In the genomic region with DNA sequence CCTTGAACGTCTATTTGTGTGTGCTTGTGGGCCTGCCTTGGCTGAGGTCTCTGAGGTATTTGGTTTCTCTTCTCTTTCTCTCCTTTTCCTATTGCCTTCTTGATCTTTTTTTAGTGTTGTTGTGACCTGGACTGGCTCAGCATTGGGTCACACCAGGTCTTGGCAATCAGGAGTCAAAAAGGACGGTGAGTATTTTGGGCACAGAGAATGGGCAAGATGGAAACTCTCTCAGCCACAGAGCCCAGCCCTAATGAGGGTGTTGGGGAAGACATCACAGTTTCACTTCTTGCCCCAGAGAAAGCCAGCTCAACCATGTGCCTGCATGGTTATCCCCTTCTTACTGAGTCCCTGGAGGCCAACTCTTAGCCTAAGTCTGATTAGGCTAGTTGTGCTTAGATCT, we compare ENCODE assay signal across 12 cellular contexts. TPM values are rescaled to one million over a fixed set of nuclear protein-coding genes. Genes with fewer than 3 reads are reported as not detected.
DNase-seq lines count a peak whose midpoint lies in the region; ATAC-seq and TF ChIP-seq lines count a peak whose summit lies in the region.
"Had no signal": no experiment of that assay in that cellular context is flagged by ENCODE, and none has a peak within 500 bp of the region (broad histone marks: within the 10 kb centered on the region; RNA-seq: fewer than 3 reads in every experiment).

No MANE protein-coding gene starts in this region.

- H3K4me3 Mint-ChIP-seq in activated B cell treated with CpG ODN at 0.5 μM for 24 hours = peak overlapping the region; percentile 6
- H3K4me3 Mint-ChIP-seq: HFFc6 had no signal

- no peak overlapping the region for H3K27ac ChIP-seq in stomach

- CTCF ChIA-PET in activated B cell treated with CpG ODN at 0.5 μM for 24 hours (lab: Charles Lee) = interaction anchor here (1.2 to 1.8 kb wide), 3 partner anchors 12 to 104 kb away, joined by 3 to 5 read pairs (median 4); no protein-coding TSS in a partner anchor

- peak overlapping the region; percentile 87 for H3K27ac Mint-ChIP-seq in activated B cell treated with CpG ODN at 0.5 μM for 24 hours
- H3K27ac Mint-ChIP-seq: HFFc6 had no signal

- no peaks in the 10 kb centered on the region for H3K36me3 ChIP-seq in stomach

- H3K27me3 Mint-ChIP-seq in activated B cell treated with CpG ODN at 0.5 μM for 24 hours = no peaks in the 10 kb centered on the region

- H3K27me3 ChIP-seq in stomach = no peaks in the 10 kb centered on the region

- H3K4me3 ChIP-seq in stomach = no peak overlapping the region

- H3K4me1 Mint-ChIP-seq in activated B cell treated with CpG ODN at 0.5 μM for 24 hours = peaks cover 13% of the 10 kb centered on the region

- DNase-seq in activated B cell treated with CpG ODN at 0.5 μM for 24 hours = no peak
- no peak for DNase-seq in DMS79 treated with DMSO at 0.1 percent for 48 hours (lab: John Stamatoyannopoulos, UW)
- no peak for DNase-seq in NCI-H1105 (lab: John Stamatoyannopoulos, UW)
- no peak for DNase-seq in NCI-H146 (lab: John Stamatoyannopoulos, UW)
- DNase-seq in stomach = no peak
- DNase-seq: DMS53, HFFc6, retina, T-helper 9 cell had no signal

- no peak for TF ChIP-seq CTCF in activated B cell treated with CpG ODN at 0.5 μM for 24 hours (IDR thresholded peaks at IDR 0.05)
- TF ChIP-seq CTCF in stomach (IDR thresholded peaks at IDR 0.05) = no peak

- WGBS in stomach, 5 donors = 72 to 93% (median 86%) methylated on average over 2 of the region's 2 CpGs

- TF ChIP-seq POLR2A in stomach (IDR thresholded peaks at IDR 0.05) = no peak

- intact Hi-C loops in activated B cell treated with CpG ODN at 0.5 μM for 24 hours (cut with micrococcal nuclease) = loop anchor here (1.0 to 5.0 kb wide), 5 partner anchors 14 to 469 kb away; a partner anchor contains a TSS
- intact Hi-C loops in stomach (cut with DNase I; ENCODE audit: low total_unique reads) = loop anchor here (10.0 kb wide), 1 partner anchor 97 kb away; no protein-coding TSS in a partner anchor

- no peak for TF ChIP-seq EP300 in stomach (IDR thresholded peaks at IDR 0.05)

- H3K4me1 ChIP-seq in stomach = peaks cover 0 to 5% (median 0%) of the 10 kb centered on the region in 4 donors

- POLR2A ChIA-PET in activated B cell treated with CpG ODN at 0.5 μM for 24 hours (lab: Charles Lee) = interaction anchor here (0.9 to 2.1 kb wide), 5 partner anchors 13 to 103 kb away, joined by 3 to 28 read pairs (median 3); a partner anchor contains a TSS

- peak; percentile 92 for ATAC-seq in GM18502 (IDR thresholded peaks at IDR 0.05; ENCODE audit: poor library complexity, unreplicated experiment)
- peak; percentile 42 for ATAC-seq in GM19468 (IDR thresholded peaks at IDR 0.05; ENCODE audit: extremely low read depth, unreplicated experiment)
- peak; percentile 78 for ATAC-seq in HG03066 (IDR thresholded peaks at IDR 0.05; ENCODE audit: low read depth, unreplicated experiment)
- ATAC-seq in activated B cell treated with CpG ODN at 0.5 μM for 24 hours (ENCODE audit: low read depth) = peak; percentile 99

- no peaks in the 10 kb centered on the region for H3K9me3 Mint-ChIP-seq in activated B cell treated with CpG ODN at 0.5 μM for 24 hours
- H3K9me3 Mint-ChIP-seq: HFFc6 had no signal

- no peaks in the 10 kb centered on the region for H3K36me3 Mint-ChIP-seq in activated B cell treated with CpG ODN at 0.5 μM for 24 hours (ENCODE audit: low read depth)

- H3K9me3 ChIP-seq in stomach = no peaks in the 10 kb centered on the region

RNA-seq across cellular contexts. Expression of a gene that starts 13.7 kb away (rescaled TPM):
- total RNA-seq in activated B cell treated with CpG ODN at 0.5 μM for 24 hours = 31.6 and 35.9 TPM in 2 replicates
- total RNA-seq in stomach = 10 to 100 TPM in 3 of 5 donors, 1 to 10 TPM in 1, not detected in 1; 8.7 to 54.3 (median 12.7) TPM
- polyA plus RNA-seq in stomach = 10 to 100 TPM; 29.6 to 66.7 (median 35.9) TPM

Comparison
In these comparisons a context has a peak if more than half of its experiments do, and no peak if none do; other contexts are left out.
1. ATAC-seq: peak in every context shown above with its lines; median percentile 99 in activated B cell treated with CpG ODN at 0.5 μM for 24 hours; 92 in GM18502; 78 in HG03066; 42 in GM19468.